In genomic region chr7:155415093-155415492, GRCh38 we compare ENCODE assay signal across 36 cellular contexts. TPM values are rescaled to one million over a fixed set of nuclear protein-coding genes. Genes with fewer than 3 reads are reported as not detected.
"Had no signal": no experiment of that assay in that cellular context is flagged by ENCODE, and none has a peak within 500 bp of the region (broad histone marks: within the 10 kb centered on the region; RNA-seq: fewer than 3 reads in every experiment).

No MANE protein-coding gene starts in this region.

- H3K4me3 ChIP-seq: adrenal gland, ascending aorta, body of pancreas, breast epithelium, cardiac muscle cell had no signal

- FAIRE-seq: astrocyte had no signal

- H3K9me3 ChIP-seq: adrenal gland, ascending aorta, body of pancreas, breast epithelium had no signal

- DNase-seq: activated effector memory CD4-positive, alpha-beta T cell treated with anti-CD3 and anti-CD28 coated beads, Interleukin-2, amount 50 U/mL, for 16 hours; activated effector memory CD4-positive, alpha-beta T cell treated with Interleukin-2 at 50 U/mL for 16 hours; activated gamma-delta T cell; activated gamma-delta T cell treated with Interleukin-2 at 50 U/mL for 16 hours; activated naive CD4-positive, alpha-beta T cell; activated naive CD4-positive, alpha-beta T cell treated with anti-CD3 and anti-CD28 coated beads for 36 hours; activated naive CD4-positive, alpha-beta T cell treated with anti-CD3 and anti-CD28 coated beads, Interleukin-2, amount 10 ng/mL, durations not matched to agents 7 days and 5 days; activated naive CD4-positive, alpha-beta T cell treated with anti-CD3 and anti-CD28 coated beads, Interleukin-2, amount 50 U/mL, for 16 hours; activated naive CD4-positive, alpha-beta T cell treated with Interleukin-2 at 50 U/mL for 16 hours; activated naive CD8-positive, alpha-beta T cell treated with anti-CD3 and anti-CD28 coated beads for 36 hours; activated naive CD8-positive, alpha-beta T cell treated with anti-CD3 and anti-CD28 coated beads, Interleukin-2, amount 10 ng/mL, durations not matched to agents 7 days and 5 days; activated naive CD8-positive, alpha-beta T cell treated with anti-CD3 and anti-CD28 coated beads, Interleukin-2, amount 50 U/mL, for 24 hours; activated T-cell treated with anti-CD3 and anti-CD28 coated beads, Interleukin-2, amount 50 U/mL, for 24 hours; activated T-cell treated with anti-CD3 and anti-CD28 coated beads, Interleukin-2, amount 50 U/mL, for 4 hours; activated T-cell treated with anti-CD3 and anti-CD28 coated beads, Interleukin-2, amount 50 U/mL, for 48 hours; activated T-cell treated with anti-CD3 and anti-CD28 coated beads, Interleukin-2, amount 50 U/mL, for 72 hours; adrenal gland; amniotic stem cell; amygdala; anterior cingulate cortex; aorta; body of pancreas; brain microvascular endothelial cell; caudate nucleus; central memory CD4-positive, alpha-beta T cell; cerebellar nuclear complex had no signal

- H3K27me3 ChIP-seq: ascending aorta, body of pancreas, brain microvascular endothelial cell had no signal

- H3K4me1 ChIP-seq: adrenal gland, ascending aorta, body of pancreas, breast epithelium had no signal

- H3K27ac ChIP-seq: adrenal gland, ascending aorta, body of pancreas, brain microvascular endothelial cell, breast epithelium, cardiac muscle cell had no signal

- ATAC-seq: activated naive CD4-positive, alpha-beta T cell treated with anti-CD3 and anti-CD28 coated beads, Interleukin-2, amount 50 U/mL, for 72 hours; activated naive CD8-positive, alpha-beta T cell treated with anti-CD3 and anti-CD28 coated beads, Interleukin-2, amount 50 U/mL, for 24 hours; activated T-cell treated with anti-CD3 and anti-CD28 coated beads, Interleukin-2, amount 50 U/mL, for 4 hours; activated T-cell treated with anti-CD3 and anti-CD28 coated beads, Interleukin-2, amount 50 U/mL, for 72 hours; activated T-helper 17 cell treated with anti-CD3 and anti-CD28 coated beads, Interleukin-2, amount 50 U/mL, for 72 hours; body of pancreas had no signal

- H3K36me3 ChIP-seq: adrenal gland, ascending aorta, brain microvascular endothelial cell, breast epithelium, cardiac muscle cell had no signal

RNA-seq across cellular contexts. Expression of gene EN2, which starts 42.8 kb away (rescaled TPM):
- total RNA-seq: activated naive CD4-positive, alpha-beta T cell treated with anti-CD3 and anti-CD28 coated beads for 36 hours; activated naive CD4-positive, alpha-beta T cell treated with anti-CD3 and anti-CD28 coated beads, Interleukin-2, amount 50 U/mL, for 72 hours; activated naive CD8-positive, alpha-beta T cell treated with anti-CD3 and anti-CD28 coated beads for 36 hours; activated naive CD8-positive, alpha-beta T cell treated with anti-CD3 and anti-CD28 coated beads, Interleukin-2, amount 10 ng/mL, durations not matched to agents 7 days and 5 days; activated T-cell treated with anti-CD3 and anti-CD28 coated beads, Interleukin-2, amount 50 U/mL, for 4 hours; activated T-cell treated with anti-CD3 and anti-CD28 coated beads, Interleukin-2, amount 50 U/mL, for 72 hours; activated T-helper 1 cell treated with anti-CD3 and anti-CD28 coated beads, Interleukin-12 subunit alpha, Interleukin-12 subunit beta, Interleukin-2, Interleukin-4 antibody, amounts not matched to agents 30 ng/mL and 10 ng/mL and 1 ng/mL, durations not matched to agents 14 hours and 24 hours and 36 hours; activated T-helper 17 cell treated with anti-CD3 and anti-CD28 coated beads, Interleukin-2, amount 50 U/mL, for 72 hours; activated T-helper 2 cell treated with anti-CD3 and anti-CD28 coated beads, Interferon-gamma antibody, Interleukin-2, Interleukin-4, amounts not matched to agents 10 μg/mL and 5 μg/mL and 100 μg/mL, durations not matched to agents 14 hours and 24 hours and 36 hours; aorta; ascending aorta; astrocyte; body of pancreas; bronchial epithelial cell; cardiac muscle cell; cardiac septum had no signal
- polyA plus RNA-seq: aorta, cardiac muscle cell had no signal
